1 cellular context compared by ENCODE assay signal in the genomic region with DNA sequence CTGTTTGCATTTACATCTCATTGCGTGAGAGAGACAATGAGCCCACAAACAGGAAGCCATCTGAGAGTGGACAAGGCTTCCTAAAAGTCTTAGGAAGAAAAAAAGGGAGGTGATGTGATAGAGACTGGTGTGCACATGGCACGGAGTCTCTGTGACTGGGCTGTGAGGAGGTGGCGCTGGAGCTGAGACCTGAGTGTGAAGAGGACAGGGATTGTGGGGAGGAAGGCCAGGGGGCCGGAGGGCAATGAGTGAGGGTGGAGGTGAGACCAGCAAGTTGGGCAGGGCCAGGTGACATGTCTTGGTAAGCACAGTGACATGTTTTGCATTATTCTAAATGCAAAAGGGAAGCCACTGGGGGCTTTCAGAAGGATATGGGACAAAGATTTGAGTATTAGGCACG.
TF ChIP-seq lines count a peak whose summit lies in the region.

No MANE protein-coding gene starts in this region.

TF ChIP-seq in GM23338, 12 proteins besides CTCF, POLR2A, EP300 and RAD21 (continued from another document):
- TF ChIP-seq, protein P1, sequence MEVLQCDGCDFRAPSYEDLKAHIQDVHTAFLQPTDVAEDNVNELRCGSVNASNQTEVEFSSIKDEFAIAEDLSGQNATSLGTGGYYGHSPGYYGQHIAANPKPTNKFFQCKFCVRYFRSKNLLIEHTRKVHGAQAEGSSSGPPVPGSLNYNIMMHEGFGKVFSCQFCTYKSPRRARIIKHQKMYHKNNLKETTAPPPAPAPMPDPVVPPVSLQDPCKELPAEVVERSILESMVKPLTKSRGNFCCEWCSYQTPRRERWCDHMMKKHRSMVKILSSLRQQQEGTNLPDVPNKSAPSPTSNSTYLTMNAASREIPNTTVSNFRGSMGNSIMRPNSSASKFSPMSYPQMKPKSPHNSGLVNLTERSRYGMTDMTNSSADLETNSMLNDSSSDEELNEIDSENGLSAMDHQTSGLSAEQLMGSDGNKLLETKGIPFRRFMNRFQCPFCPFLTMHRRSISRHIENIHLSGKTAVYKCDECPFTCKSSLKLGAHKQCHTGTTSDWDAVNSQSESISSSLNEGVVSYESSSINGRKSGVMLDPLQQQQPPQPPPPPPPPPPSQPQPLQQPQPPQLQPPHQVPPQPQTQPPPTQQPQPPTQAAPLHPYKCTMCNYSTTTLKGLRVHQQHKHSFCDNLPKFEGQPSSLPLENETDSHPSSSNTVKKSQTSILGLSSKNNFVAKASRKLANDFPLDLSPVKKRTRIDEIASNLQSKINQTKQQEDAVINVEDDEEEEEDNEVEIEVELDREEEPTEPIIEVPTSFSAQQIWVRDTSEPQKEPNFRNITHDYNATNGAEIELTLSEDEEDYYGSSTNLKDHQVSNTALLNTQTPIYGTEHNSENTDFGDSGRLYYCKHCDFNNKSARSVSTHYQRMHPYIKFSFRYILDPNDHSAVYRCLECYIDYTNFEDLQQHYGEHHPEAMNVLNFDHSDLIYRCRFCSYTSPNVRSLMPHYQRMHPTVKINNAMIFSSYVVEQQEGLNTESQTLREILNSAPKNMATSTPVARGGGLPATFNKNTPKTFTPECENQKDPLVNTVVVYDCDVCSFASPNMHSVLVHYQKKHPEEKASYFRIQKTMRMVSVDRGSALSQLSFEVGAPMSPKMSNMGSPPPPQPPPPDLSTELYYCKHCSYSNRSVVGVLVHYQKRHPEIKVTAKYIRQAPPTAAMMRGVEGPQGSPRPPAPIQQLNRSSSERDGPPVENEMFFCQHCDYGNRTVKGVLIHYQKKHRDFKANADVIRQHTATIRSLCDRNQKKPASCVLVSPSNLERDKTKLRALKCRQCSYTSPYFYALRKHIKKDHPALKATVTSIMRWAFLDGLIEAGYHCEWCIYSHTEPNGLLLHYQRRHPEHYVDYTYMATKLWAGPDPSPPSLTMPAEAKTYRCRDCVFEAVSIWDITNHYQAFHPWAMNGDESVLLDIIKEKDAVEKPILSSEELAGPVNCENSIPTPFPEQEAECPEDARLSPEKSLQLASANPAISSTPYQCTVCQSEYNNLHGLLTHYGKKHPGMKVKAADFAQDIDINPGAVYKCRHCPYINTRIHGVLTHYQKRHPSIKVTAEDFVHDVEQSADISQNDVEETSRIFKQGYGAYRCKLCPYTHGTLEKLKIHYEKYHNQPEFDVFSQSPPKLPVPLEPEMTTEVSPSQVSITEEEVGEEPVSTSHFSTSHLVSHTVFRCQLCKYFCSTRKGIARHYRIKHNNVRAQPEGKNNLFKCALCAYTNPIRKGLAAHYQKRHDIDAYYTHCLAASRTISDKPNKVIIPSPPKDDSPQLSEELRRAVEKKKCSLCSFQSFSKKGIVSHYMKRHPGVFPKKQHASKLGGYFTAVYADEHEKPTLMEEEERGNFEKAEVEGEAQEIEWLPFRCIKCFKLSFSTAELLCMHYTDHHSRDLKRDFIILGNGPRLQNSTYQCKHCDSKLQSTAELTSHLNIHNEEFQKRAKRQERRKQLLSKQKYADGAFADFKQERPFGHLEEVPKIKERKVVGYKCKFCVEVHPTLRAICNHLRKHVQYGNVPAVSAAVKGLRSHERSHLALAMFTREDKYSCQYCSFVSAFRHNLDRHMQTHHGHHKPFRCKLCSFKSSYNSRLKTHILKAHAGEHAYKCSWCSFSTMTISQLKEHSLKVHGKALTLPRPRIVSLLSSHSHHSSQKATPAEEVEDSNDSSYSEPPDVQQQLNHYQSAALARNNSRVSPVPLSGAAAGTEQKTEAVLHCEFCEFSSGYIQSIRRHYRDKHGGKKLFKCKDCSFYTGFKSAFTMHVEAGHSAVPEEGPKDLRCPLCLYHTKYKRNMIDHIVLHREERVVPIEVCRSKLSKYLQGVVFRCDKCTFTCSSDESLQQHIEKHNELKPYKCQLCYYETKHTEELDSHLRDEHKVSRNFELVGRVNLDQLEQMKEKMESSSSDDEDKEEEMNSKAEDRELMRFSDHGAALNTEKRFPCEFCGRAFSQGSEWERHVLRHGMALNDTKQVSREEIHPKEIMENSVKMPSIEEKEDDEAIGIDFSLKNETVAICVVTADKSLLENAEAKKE (CRISPR knock-in tag; IDR thresholded peaks at IDR 0.05): no peak
- TF ChIP-seq EZH2 (IDR thresholded peaks at IDR 0.05; ENCODE audit: low read depth, unreplicated experiment) (no peak), NANOG (IDR thresholded peaks at IDR 0.05; ENCODE audit: borderline replicate concordance) (no peak), EZH2phosphoT487 (IDR thresholded peaks at IDR 0.05; ENCODE audit: unreplicated experiment) (no peak), CREB1 (CRISPR knock-in tag; IDR thresholded peaks at IDR 0.05; ENCODE audit: low read depth) (no peak), ZNF331 (CRISPR knock-in tag; IDR thresholded peaks at IDR 0.05; ENCODE audit: low read depth) (no peak)
- TF ChIP-seq, protein P2, sequence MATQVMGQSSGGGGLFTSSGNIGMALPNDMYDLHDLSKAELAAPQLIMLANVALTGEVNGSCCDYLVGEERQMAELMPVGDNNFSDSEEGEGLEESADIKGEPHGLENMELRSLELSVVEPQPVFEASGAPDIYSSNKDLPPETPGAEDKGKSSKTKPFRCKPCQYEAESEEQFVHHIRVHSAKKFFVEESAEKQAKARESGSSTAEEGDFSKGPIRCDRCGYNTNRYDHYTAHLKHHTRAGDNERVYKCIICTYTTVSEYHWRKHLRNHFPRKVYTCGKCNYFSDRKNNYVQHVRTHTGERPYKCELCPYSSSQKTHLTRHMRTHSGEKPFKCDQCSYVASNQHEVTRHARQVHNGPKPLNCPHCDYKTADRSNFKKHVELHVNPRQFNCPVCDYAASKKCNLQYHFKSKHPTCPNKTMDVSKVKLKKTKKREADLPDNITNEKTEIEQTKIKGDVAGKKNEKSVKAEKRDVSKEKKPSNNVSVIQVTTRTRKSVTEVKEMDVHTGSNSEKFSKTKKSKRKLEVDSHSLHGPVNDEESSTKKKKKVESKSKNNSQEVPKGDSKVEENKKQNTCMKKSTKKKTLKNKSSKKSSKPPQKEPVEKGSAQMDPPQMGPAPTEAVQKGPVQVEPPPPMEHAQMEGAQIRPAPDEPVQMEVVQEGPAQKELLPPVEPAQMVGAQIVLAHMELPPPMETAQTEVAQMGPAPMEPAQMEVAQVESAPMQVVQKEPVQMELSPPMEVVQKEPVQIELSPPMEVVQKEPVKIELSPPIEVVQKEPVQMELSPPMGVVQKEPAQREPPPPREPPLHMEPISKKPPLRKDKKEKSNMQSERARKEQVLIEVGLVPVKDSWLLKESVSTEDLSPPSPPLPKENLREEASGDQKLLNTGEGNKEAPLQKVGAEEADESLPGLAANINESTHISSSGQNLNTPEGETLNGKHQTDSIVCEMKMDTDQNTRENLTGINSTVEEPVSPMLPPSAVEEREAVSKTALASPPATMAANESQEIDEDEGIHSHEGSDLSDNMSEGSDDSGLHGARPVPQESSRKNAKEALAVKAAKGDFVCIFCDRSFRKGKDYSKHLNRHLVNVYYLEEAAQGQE (IDR thresholded peaks at IDR 0.05; ENCODE audit: unreplicated experiment): no peak
